ENCODE assay signal across 18 cellular contexts in the genomic region with DNA sequence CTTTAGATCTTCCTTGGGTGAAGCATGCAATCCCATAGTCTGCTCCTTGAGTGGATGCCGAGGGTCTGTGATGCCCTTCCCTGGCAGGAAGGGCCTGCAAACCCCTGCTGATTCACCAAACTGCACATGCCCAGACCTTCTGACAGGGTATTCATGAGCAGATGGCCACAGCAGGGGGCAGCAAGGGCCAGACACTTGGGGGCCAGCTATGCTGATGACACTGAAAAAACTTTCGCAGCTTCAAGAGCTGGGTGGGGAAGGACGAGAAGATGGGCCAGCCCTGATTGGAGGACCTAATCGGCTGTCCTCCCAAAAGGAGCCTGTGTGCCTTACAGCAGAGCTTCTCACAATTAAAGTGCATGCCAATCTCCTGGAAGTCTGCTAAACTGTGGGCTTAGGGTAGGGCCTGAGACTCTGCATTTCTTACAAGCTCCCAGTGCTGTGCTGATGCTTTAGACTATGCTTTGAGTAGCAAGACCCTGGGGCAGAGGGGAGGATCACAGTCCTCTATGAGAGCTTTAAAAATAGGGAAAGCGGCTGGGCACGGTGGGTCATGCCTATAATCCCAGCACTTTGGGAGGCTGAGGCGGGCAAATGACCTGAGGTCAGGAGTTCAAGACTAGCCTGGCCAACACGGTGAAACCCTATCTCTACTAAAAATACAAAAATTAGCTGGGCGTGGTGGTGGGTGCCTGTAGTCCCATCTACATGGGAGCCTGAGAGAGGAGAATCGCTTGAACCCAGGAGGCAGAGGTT. TPM values are rescaled to one million over a fixed set of nuclear protein-coding genes. Genes with fewer than 3 reads are reported as not detected.
DNase-seq lines count a peak whose midpoint lies in the region; ATAC-seq, FAIRE-seq and TF ChIP-seq lines count a peak whose summit lies in the region.
"Had no signal": no experiment of that assay in that cellular context is flagged by ENCODE, and none has a peak within 500 bp of the region (broad histone marks: within the 10 kb centered on the region; RNA-seq: fewer than 3 reads in every experiment).

No MANE protein-coding gene starts in this region.

- H3K4me1 Mint-ChIP-seq in astrocyte (ENCODE audit: low read depth, unreplicated experiment) = peaks cover 1% of the 10 kb centered on the region
- H3K4me1 Mint-ChIP-seq: activated CD4-positive, alpha-beta memory T cell treated with anti-CD3 and anti-CD28 coated beads, Interleukin-2, amount 10 ng/mL, durations not matched to agents 7 days and 5 days; stimulated activated naive B cell treated with anti-CD40 and anti-IgM and Interleukin-4, amounts not matched to agents 10 μg/mL and 1 μg/mL and 100 μg/mL, for 72 hours had no signal

- no peaks in the 10 kb centered on the region for H3K9me3 ChIP-seq in SK-N-SH
- no peaks in the 10 kb centered on the region for H3K9me3 ChIP-seq in Loucy (ENCODE audit: insufficient read depth, low read depth, low read length)
- no peaks in the 10 kb centered on the region for H3K9me3 ChIP-seq in astrocyte (ENCODE audit: insufficient read depth, low read depth, low read length)
- H3K9me3 ChIP-seq: transverse colon had no signal

- H3K27ac ChIP-seq in SK-N-SH (ENCODE audit: low read depth in 2 of 2, low read length in 1 of 2) (no peak overlapping the region), astrocyte (ENCODE audit: low read depth, low read length) (no peak overlapping the region)
- H3K27ac ChIP-seq: PC-9, transverse colon had no signal

- FAIRE-seq in astrocyte (lab: Jason Lieb, UNC) = no peak

- H4K20me1 ChIP-seq in SK-N-SH (ENCODE audit: insufficient read depth) (no peaks in the 10 kb centered on the region), Loucy (ENCODE audit: insufficient read depth, low read length, poor library complexity, severe bottlenecking) (no peaks in the 10 kb centered on the region), astrocyte (ENCODE audit: insufficient read depth, low read length) (no peaks in the 10 kb centered on the region)

- H3K27ac Mint-ChIP-seq in astrocyte (ENCODE audit: unreplicated experiment) = peak overlapping the region; percentile 0
- H3K27ac Mint-ChIP-seq: activated CD4-positive, alpha-beta memory T cell treated with anti-CD3 and anti-CD28 coated beads, Interleukin-2, amount 10 ng/mL, durations not matched to agents 7 days and 5 days; nephron progenitor cell; stimulated activated naive B cell treated with anti-CD40 and anti-IgM and Interleukin-4, amounts not matched to agents 10 μg/mL and 1 μg/mL and 100 μg/mL, for 72 hours had no signal

- CTCF ChIA-PET in SK-N-SH (lab: Yijun Ruan, JAX) = interaction anchor here (2.8 to 6.1 kb wide), 3 partner anchors 12 to 79 kb away, joined by 16 to 42 read pairs (median 17); a partner anchor contains a TSS

- no peak for ATAC-seq in SK-N-SH treated with all-trans-retinoic acid at 6 μM for 48 hours
- ATAC-seq: stimulated activated naive B cell treated with anti-CD40 and anti-IgM and Interleukin-4, amounts not matched to agents 10 μg/mL and 1 μg/mL and 100 μg/mL, for 72 hours had no signal

- H3K9me2 ChIP-seq in SK-N-SH (no peaks in the 10 kb centered on the region), Loucy (replicated peaks; ENCODE audit: low read depth, low read length) (no peaks in the 10 kb centered on the region)

- H3F3A ChIP-seq in SK-N-SH (replicated peaks; ENCODE audit: insufficient read depth) (no peaks in the 10 kb centered on the region), Loucy (ENCODE audit: low read depth) (no peaks in the 10 kb centered on the region)

- peak; percentile 17; the same call in 1 of the 2 replicates for TF ChIP-seq RAD21 in SK-N-SH (IDR thresholded peaks at IDR 0.05; ENCODE audit: low read length)

- H3K27me3 Mint-ChIP-seq in astrocyte (ENCODE audit: low read depth, unreplicated experiment) = peaks cover 3% of the 10 kb centered on the region
- H3K27me3 Mint-ChIP-seq: activated CD4-positive, alpha-beta memory T cell treated with anti-CD3 and anti-CD28 coated beads, Interleukin-2, amount 10 ng/mL, durations not matched to agents 7 days and 5 days; stimulated activated naive B cell treated with anti-CD40 and anti-IgM and Interleukin-4, amounts not matched to agents 10 μg/mL and 1 μg/mL and 100 μg/mL, for 72 hours had no signal

- H3K9ac ChIP-seq in SK-N-SH (no peak overlapping the region), Loucy (ENCODE audit: low read depth, low read length, poor library complexity, severe bottlenecking) (no peak overlapping the region), astrocyte (ENCODE audit: low read length) (no peak overlapping the region)

- H3K4me2 ChIP-seq in SK-N-SH (no peak overlapping the region), Loucy (ENCODE audit: low read depth, low read length, poor library complexity, severe bottlenecking) (no peak overlapping the region), astrocyte (ENCODE audit: low read length) (no peak overlapping the region)
- H3K4me2 ChIP-seq: PC-9 had no signal

- H3K79me2 ChIP-seq in SK-N-SH (ENCODE audit: insufficient read depth) (no peaks in the 10 kb centered on the region), Loucy (ENCODE audit: insufficient read depth, low read length) (no peaks in the 10 kb centered on the region), astrocyte (ENCODE audit: insufficient read depth, low read length) (no peaks in the 10 kb centered on the region)

- POLR2A ChIA-PET in SK-N-SH (lab: Yijun Ruan, JAX) = no interaction called here

- no peak for TF ChIP-seq EP300 in SK-N-SH (IDR thresholded peaks at IDR 0.05; ENCODE audit: borderline replicate concordance in 1 of 2, low read depth in 1 of 2, low read length in 1 of 2)

- H3K4me3 Mint-ChIP-seq in astrocyte (ENCODE audit: unreplicated experiment) = no peak overlapping the region
- H3K4me3 Mint-ChIP-seq: activated CD4-positive, alpha-beta memory T cell treated with anti-CD3 and anti-CD28 coated beads, Interleukin-2, amount 10 ng/mL, durations not matched to agents 7 days and 5 days; nephron progenitor cell; stimulated activated naive B cell treated with anti-CD40 and anti-IgM and Interleukin-4, amounts not matched to agents 10 μg/mL and 1 μg/mL and 100 μg/mL, for 72 hours had no signal

- TF ChIP-seq CTCF in SK-N-SH (IDR thresholded peaks at IDR 0.05) (no peak), Loucy (conservative IDR thresholded peaks at IDR 0.05; ENCODE audit: low read length) (no peak; the same call in 1 of the 2 replicates), astrocyte (IDR thresholded peaks at IDR 0.05; ENCODE audit: insufficient read depth, low read depth, low read length) (no peak)

- H2AFZ ChIP-seq in SK-N-SH (ENCODE audit: low read depth) = no peak overlapping the region
- H2AFZ ChIP-seq in Loucy (ENCODE audit: low read length) = 0 out of 2 replicates have a peak overlapping the region, but pooled peaks have one; percentile 20
- no peak overlapping the region for H2AFZ ChIP-seq in astrocyte (ENCODE audit: low read depth, low read length)
- H2AFZ ChIP-seq: PC-9 had no signal

- DNase-seq in SK-N-SH (no peak), astrocyte (ENCODE audit: low read depth) (no peak), retina (peak; percentile 36), NCI-H2081 treated with DMSO at 0.1 percent for 48 hours (lab: John Stamatoyannopoulos, UW) (no peak), GM19240 (ENCODE audit: insufficient read length, low spot score) (no peak), NCI-H1930 (lab: John Stamatoyannopoulos, UW) (no peak)
- DNase-seq: activated CD4-positive, alpha-beta memory T cell treated with anti-CD3 and anti-CD28 coated beads, Interleukin-2, amount 10 ng/mL, durations not matched to agents 7 days and 5 days; caudate nucleus; effector CD8-positive, alpha-beta T cell; mesenchymal stem cell; NCI-H187; NCI-H526 treated with DMSO at 0.1 percent for 48 hours; nephron progenitor cell; PC-9; stimulated activated naive B cell treated with anti-CD40 and anti-IgM and Interleukin-4, amounts not matched to agents 10 μg/mL and 1 μg/mL and 100 μg/mL, for 72 hours; transverse colon had no signal

- H3K36me3 ChIP-seq in SK-N-SH (replicated peaks in 1 of 2; ENCODE audit: control insufficient read depth in 1 of 2, insufficient read depth in 2 of 2, low read length in 1 of 2) = no peaks in the 10 kb centered on the region
- H3K36me3 ChIP-seq in Loucy (ENCODE audit: insufficient read depth, low read length) = no peaks in the 10 kb centered on the region
- no peaks in the 10 kb centered on the region for H3K36me3 ChIP-seq in astrocyte (ENCODE audit: insufficient read depth, low read length)
- H3K36me3 ChIP-seq: transverse colon had no signal

- WGBS in SK-N-SH (ENCODE audit: low lambda C conversion rate) = 76% methylated on average over 9 of the region's 10 CpGs

- H3K27me3 ChIP-seq in SK-N-SH (ENCODE audit: insufficient read depth) = no peaks in the 10 kb centered on the region
- no peaks in the 10 kb centered on the region for H3K27me3 ChIP-seq in Loucy (ENCODE audit: insufficient read depth, low read length, poor library complexity, severe bottlenecking)
- H3K27me3 ChIP-seq in astrocyte (ENCODE audit: insufficient read depth, low read length) = peaks cover 2% of the 10 kb centered on the region
- H3K27me3 ChIP-seq: transverse colon had no signal

- H3K4me3 ChIP-seq in SK-N-SH (ENCODE audit: low read depth in 2 of 2, low read length in 1 of 2) (no peak overlapping the region), Loucy (ENCODE audit: low read length, poor library complexity, severe bottlenecking) (no peak overlapping the region), astrocyte (ENCODE audit: insufficient read depth, low read depth, low read length) (no peak overlapping the region)
- H3K4me3 ChIP-seq: PC-9, transverse colon had no signal

- H3K4me1 ChIP-seq in SK-N-SH (ENCODE audit: control insufficient read depth in 1 of 2, insufficient read depth in 2 of 2, low read depth in 1 of 2, low read length in 1 of 2) = no peaks in the 10 kb centered on the region
- no peaks in the 10 kb centered on the region for H3K4me1 ChIP-seq in Loucy (ENCODE audit: insufficient read depth, low read length, poor library complexity, severe bottlenecking)
- H3K4me1 ChIP-seq in astrocyte (ENCODE audit: insufficient read depth, low read length) = no peaks in the 10 kb centered on the region
- H3K4me1 ChIP-seq: transverse colon had no signal

- no peaks in the 10 kb centered on the region for H3K9me3 Mint-ChIP-seq in astrocyte (ENCODE audit: unreplicated experiment)
- H3K9me3 Mint-ChIP-seq: activated CD4-positive, alpha-beta memory T cell treated with anti-CD3 and anti-CD28 coated beads, Interleukin-2, amount 10 ng/mL, durations not matched to agents 7 days and 5 days; nephron progenitor cell; stimulated activated naive B cell treated with anti-CD40 and anti-IgM and Interleukin-4, amounts not matched to agents 10 μg/mL and 1 μg/mL and 100 μg/mL, for 72 hours had no signal

- peaks cover 2% of the 10 kb centered on the region for H3K36me3 Mint-ChIP-seq in astrocyte (ENCODE audit: low read depth, unreplicated experiment)
- H3K36me3 Mint-ChIP-seq: stimulated activated naive B cell treated with anti-CD40 and anti-IgM and Interleukin-4, amounts not matched to agents 10 μg/mL and 1 μg/mL and 100 μg/mL, for 72 hours had no signal

RNA-seq across cellular contexts. Expression of a gene that starts 15.2 kb away (rescaled TPM):
- 0.30 and 0.55 TPM in 2 replicates for polyA plus RNA-seq in SK-N-SH (2012; rRNA removed)
- polyA plus RNA-seq in SK-N-SH (2012; cell fraction: cytosol; rRNA removed) = 0.28 and 1.2 TPM in 2 replicates
- 0.34 and 0.70 TPM in 2 replicates for polyA plus RNA-seq in SK-N-SH (2012; cell fraction: nucleus; rRNA removed)
- 0.64 and 0.77 TPM in 2 replicates for total RNA-seq in astrocyte
- total RNA-seq: activated CD4-positive, alpha-beta memory T cell treated with anti-CD3 and anti-CD28 coated beads, Interleukin-2, amount 10 ng/mL, durations not matched to agents 7 days and 5 days; PC-9; transverse colon had no signal

RNA-seq across cellular contexts. Expression of a gene that starts 21.3 kb away (rescaled TPM):
- polyA plus RNA-seq in SK-N-SH (2012; rRNA removed) = 22.3 and 31.0 TPM in 2 replicates
- 21.3 and 25.1 TPM in 2 replicates for polyA plus RNA-seq in SK-N-SH (2012; cell fraction: cytosol; rRNA removed)
- 44.4 and 73.2 TPM in 2 replicates for polyA plus RNA-seq in SK-N-SH (2012; cell fraction: nucleus; rRNA removed)
- total RNA-seq in astrocyte = 28.9 and 30.9 TPM in 2 replicates

RNA-seq across cellular contexts. Expression of a gene that starts 44.9 kb away (rescaled TPM):
- 0.67 and 0.75 TPM in 2 replicates for polyA plus RNA-seq in SK-N-SH (2012; rRNA removed)
- 0.44 and 0.58 TPM in 2 replicates for polyA plus RNA-seq in SK-N-SH (2012; cell fraction: cytosol; rRNA removed)
- polyA plus RNA-seq in SK-N-SH (2012; cell fraction: nucleus; rRNA removed) = 0.66 and 0.74 TPM in 2 replicates
- 18.1 and 18.5 TPM in 2 replicates for total RNA-seq in astrocyte
